12 cellular contexts compared by ENCODE assay signal in the genomic region with DNA sequence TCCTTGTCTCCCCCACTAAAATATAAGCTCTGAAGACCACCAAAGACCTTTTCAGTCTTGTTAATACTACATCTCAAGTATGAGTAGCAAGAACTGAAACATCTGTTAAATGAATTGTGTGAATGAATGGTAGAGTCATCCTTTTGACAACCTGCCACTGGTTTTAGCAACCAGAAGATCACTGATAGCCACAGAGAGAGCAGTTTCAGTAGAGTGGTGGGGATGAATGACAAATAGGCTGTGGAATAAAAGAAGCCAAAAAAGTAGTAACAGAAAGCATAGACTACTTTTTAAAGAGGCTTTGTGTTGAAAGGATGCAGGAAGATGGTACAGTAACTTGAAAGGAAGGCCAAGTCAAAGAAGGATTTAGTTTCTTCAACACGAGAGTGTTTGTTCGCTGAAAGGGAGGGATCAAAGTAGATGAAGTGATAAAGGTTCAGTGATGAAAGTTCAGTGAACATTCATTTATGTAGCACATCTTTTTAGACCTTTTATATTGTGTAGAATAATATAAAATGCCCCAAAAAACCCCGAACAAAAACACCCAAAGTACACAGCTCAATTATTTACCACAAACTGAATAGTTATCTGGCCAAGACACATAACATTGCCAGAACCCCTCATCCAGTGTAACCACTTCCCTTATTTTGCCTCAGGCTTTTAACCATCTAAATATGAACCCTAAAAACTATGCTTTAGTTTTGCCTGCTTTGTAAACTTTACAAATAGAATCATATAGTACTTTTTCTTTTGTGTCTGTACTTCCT. TPM values are rescaled to one million over a fixed set of nuclear protein-coding genes. Genes with fewer than 3 reads are reported as not detected.
A peak's percentile ranks its signal among the peaks of the same experiment; 100 is the strongest.
DNase-seq lines count a peak whose midpoint lies in the region; ATAC-seq and TF ChIP-seq lines count a peak whose summit lies in the region.
"Had no signal": no experiment of that assay in that cellular context is flagged by ENCODE, and none has a peak within 500 bp of the region (broad histone marks: within the 10 kb centered on the region; RNA-seq: fewer than 3 reads in every experiment).

No MANE protein-coding gene starts in this region.

- H3K4me3 ChIP-seq in BE2C (ENCODE audit: low read depth, low read length): no peak overlapping the region
- H3K4me3 ChIP-seq: transverse colon had no signal

- no peaks in the 10 kb centered on the region for H3K9me3 Mint-ChIP-seq in activated CD4-positive, alpha-beta T cell treated with anti-CD3 and anti-CD28 coated beads, Interleukin-2, amount 10 ng/mL, durations not matched to agents 24 days and 14 days
- no peaks in the 10 kb centered on the region for H3K9me3 Mint-ChIP-seq in activated CD8-positive, alpha-beta T cell treated with anti-CD3 and anti-CD28 coated beads, Interleukin-2, amount 10 ng/mL, durations not matched to agents 7 days and 5 days (ENCODE audit: insufficient read depth)
- peaks cover 17% of the 10 kb centered on the region for H3K9me3 Mint-ChIP-seq in nephron progenitor cell

- H3K4me3 Mint-ChIP-seq in activated CD4-positive, alpha-beta T cell treated with anti-CD3 and anti-CD28 coated beads, Interleukin-2, amount 10 ng/mL, durations not matched to agents 24 days and 14 days: no peak overlapping the region
- H3K4me3 Mint-ChIP-seq in activated CD8-positive, alpha-beta T cell treated with anti-CD3 and anti-CD28 coated beads, Interleukin-2, amount 10 ng/mL, durations not matched to agents 7 days and 5 days: no peak overlapping the region
- no peak overlapping the region for H3K4me3 Mint-ChIP-seq in nephron progenitor cell

- POLR2A ChIA-PET in activated CD8-positive, alpha-beta T cell treated with anti-CD3 and anti-CD28 coated beads, Interleukin-2, amount 10 ng/mL, durations not matched to agents 7 days and 5 days (lab: Charles Lee): no interaction called here

- no peaks in the 10 kb centered on the region for H3K27me3 Mint-ChIP-seq in activated CD4-positive, alpha-beta T cell treated with anti-CD3 and anti-CD28 coated beads, Interleukin-2, amount 10 ng/mL, durations not matched to agents 24 days and 14 days
- H3K27me3 Mint-ChIP-seq in activated CD8-positive, alpha-beta T cell treated with anti-CD3 and anti-CD28 coated beads, Interleukin-2, amount 10 ng/mL, durations not matched to agents 7 days and 5 days (ENCODE audit: low read depth): no peaks in the 10 kb centered on the region
- H3K27me3 Mint-ChIP-seq in nephron progenitor cell (ENCODE audit: low read depth, poor library complexity): no peaks in the 10 kb centered on the region

- TF ChIP-seq CTCF in nephron progenitor cell (IDR thresholded peaks at IDR 0.05): no peak
- TF ChIP-seq CTCF in BE2C (IDR thresholded peaks at IDR 0.05; ENCODE audit: low read depth, low read length): no peak

- H3K27me3 ChIP-seq in BE2C: no peaks in the 10 kb centered on the region
- H3K27me3 ChIP-seq: transverse colon had no signal

- peak; percentile 65 for ATAC-seq in HG03342 (IDR thresholded peaks at IDR 0.05; ENCODE audit: unreplicated experiment)
- peak; percentile 33 for ATAC-seq in activated CD8-positive, alpha-beta T cell treated with anti-CD3 and anti-CD28 coated beads, Interleukin-2, amount 10 ng/mL, durations not matched to agents 7 days and 5 days

- H3K4me1 ChIP-seq in BE2C: no peaks in the 10 kb centered on the region
- H3K4me1 ChIP-seq: transverse colon had no signal

- peak overlapping the region; percentile 78 for H3K27ac Mint-ChIP-seq in activated CD4-positive, alpha-beta T cell treated with anti-CD3 and anti-CD28 coated beads, Interleukin-2, amount 10 ng/mL, durations not matched to agents 24 days and 14 days
- peak overlapping the region; percentile 78 for H3K27ac Mint-ChIP-seq in activated CD8-positive, alpha-beta T cell treated with anti-CD3 and anti-CD28 coated beads, Interleukin-2, amount 10 ng/mL, durations not matched to agents 7 days and 5 days
- H3K27ac Mint-ChIP-seq in nephron progenitor cell: peak overlapping the region; percentile 31

- no peak for DNase-seq in activated CD4-positive, alpha-beta T cell treated with anti-CD3 and anti-CD28 coated beads, Interleukin-2, amount 10 ng/mL, durations not matched to agents 24 days and 14 days
- DNase-seq in activated CD4-positive, alpha-beta T cell treated with anti-CD3 and anti-CD28 coated beads for 48 hours: no peak
- DNase-seq in activated CD8-positive, alpha-beta T cell treated with anti-CD3 and anti-CD28 coated beads, Interleukin-2, amount 10 ng/mL, durations not matched to agents 7 days and 5 days: no peak
- DNase-seq in nephron progenitor cell (no peak), NCI-H187 (lab: John Stamatoyannopoulos, UW) (no peak), BE2C (no peak), COR-L47 (lab: John Stamatoyannopoulos, UW) (no peak)
- DNase-seq: anterior cingulate cortex, foreskin fibroblast, posterior cingulate gyrus, transverse colon had no signal

- H3K4me1 Mint-ChIP-seq in activated CD4-positive, alpha-beta T cell treated with anti-CD3 and anti-CD28 coated beads, Interleukin-2, amount 10 ng/mL, durations not matched to agents 24 days and 14 days: peaks cover 14% of the 10 kb centered on the region
- peaks cover 16% of the 10 kb centered on the region for H3K4me1 Mint-ChIP-seq in activated CD8-positive, alpha-beta T cell treated with anti-CD3 and anti-CD28 coated beads, Interleukin-2, amount 10 ng/mL, durations not matched to agents 7 days and 5 days (ENCODE audit: low read depth)
- H3K4me1 Mint-ChIP-seq in nephron progenitor cell: no peaks in the 10 kb centered on the region

- peaks cover 47% of the 10 kb centered on the region for H3K36me3 Mint-ChIP-seq in activated CD4-positive, alpha-beta T cell treated with anti-CD3 and anti-CD28 coated beads, Interleukin-2, amount 10 ng/mL, durations not matched to agents 24 days and 14 days (ENCODE audit: low read depth)
- peaks cover 40% of the 10 kb centered on the region for H3K36me3 Mint-ChIP-seq in activated CD8-positive, alpha-beta T cell treated with anti-CD3 and anti-CD28 coated beads, Interleukin-2, amount 10 ng/mL, durations not matched to agents 7 days and 5 days (ENCODE audit: low read depth)
- peaks cover 53% of the 10 kb centered on the region for H3K36me3 Mint-ChIP-seq in nephron progenitor cell (ENCODE audit: low read depth)

- no peaks in the 10 kb centered on the region; the same call in 1 of the 2 replicates for H3K36me3 ChIP-seq in BE2C
- H3K36me3 ChIP-seq: transverse colon had no signal

- CTCF ChIA-PET in activated CD8-positive, alpha-beta T cell treated with anti-CD3 and anti-CD28 coated beads, Interleukin-2, amount 10 ng/mL, durations not matched to agents 7 days and 5 days (lab: Charles Lee): no interaction called here

- intact Hi-C loops in activated CD4-positive, alpha-beta T cell treated with anti-CD3 and anti-CD28 coated beads, Interleukin-2, amount 10 ng/mL, durations not matched to agents 24 days and 14 days (cut with micrococcal nuclease): loop anchor here (1.0 kb wide), 1 partner anchor 84 kb away; no protein-coding TSS in a partner anchor

- no peaks in the 10 kb centered on the region for H3K9me3 ChIP-seq in BE2C
- H3K9me3 ChIP-seq: transverse colon had no signal

RNA-seq across cellular contexts. Expression of a gene that starts 40.1 kb away (rescaled TPM):
- total RNA-seq in activated CD4-positive, alpha-beta T cell treated with anti-CD3 and anti-CD28 coated beads, Interleukin-2, amount 10 ng/mL, durations not matched to agents 24 days and 14 days: 112 and 118 TPM in 2 replicates
- 10 to 100 TPM; 84.8 to 92.4 TPM for total RNA-seq in activated CD8-positive, alpha-beta T cell treated with anti-CD3 and anti-CD28 coated beads, Interleukin-2, amount 10 ng/mL, durations not matched to agents 7 days and 5 days
- 80.4 TPM for polyA plus RNA-seq in BE2C (2012; ENCODE audit: insufficient read depth, insufficient read length, low read depth)
